ENCODE assay signal across 9 cellular contexts in the genomic region with DNA sequence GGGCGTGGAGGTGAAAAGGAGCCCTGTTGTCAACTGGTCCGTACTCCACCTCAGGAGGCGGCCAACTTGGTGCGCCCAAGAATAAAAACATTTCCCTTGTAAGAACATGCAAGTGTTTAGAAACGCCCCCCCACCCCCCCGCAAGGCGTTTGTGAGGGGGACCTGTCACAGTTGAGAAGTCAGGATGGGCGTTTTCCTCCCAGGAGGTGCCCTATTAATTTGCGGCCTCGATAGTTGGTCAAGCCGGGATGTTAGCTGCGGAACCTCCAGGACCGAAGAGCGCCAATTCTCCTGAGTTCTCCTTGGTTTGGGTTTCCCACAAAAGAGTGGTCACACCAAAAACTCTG. TPM values are rescaled to one million over a fixed set of nuclear protein-coding genes. Genes with fewer than 3 reads are reported as not detected.
DNase-seq lines count a peak whose midpoint lies in the region; ATAC-seq and TF ChIP-seq lines count a peak whose summit lies in the region.
"Had no signal": no experiment of that assay in that cellular context is flagged by ENCODE, and none has a peak within 500 bp of the region (broad histone marks: within the 10 kb centered on the region; RNA-seq: fewer than 3 reads in every experiment).

No MANE protein-coding gene starts in this region.

- H2AFZ ChIP-seq in SK-N-SH (ENCODE audit: low read depth), result peak overlapping the region; percentile 76

- H3K9ac ChIP-seq in SK-N-SH, result peak overlapping the region; percentile 77

- H4K20me1 ChIP-seq in SK-N-SH (ENCODE audit: insufficient read depth), result no peaks in the 10 kb centered on the region

- H3K27me3 ChIP-seq in SK-N-SH (ENCODE audit: insufficient read depth) (no peaks in the 10 kb centered on the region), layer of hippocampus (ENCODE audit: control insufficient read depth, insufficient read depth, low read length) (no peaks in the 10 kb centered on the region)

- H3K9me3 ChIP-seq in SK-N-SH, result no peaks in the 10 kb centered on the region

- H3K27ac ChIP-seq in SK-N-SH (ENCODE audit: low read depth in 2 of 2, low read length in 1 of 2) (peak overlapping the region; percentile 91 to 94), layer of hippocampus (ENCODE audit: low read depth, low read length) (peak overlapping the region; percentile 94)

- H3F3A ChIP-seq in SK-N-SH (replicated peaks; ENCODE audit: insufficient read depth), result peaks cover 35% of the 10 kb centered on the region

- TF ChIP-seq EP300 in SK-N-SH (IDR thresholded peaks at IDR 0.05; ENCODE audit: borderline replicate concordance in 1 of 2, low read depth in 1 of 2, low read length in 1 of 2), result no peak

- peak overlapping the region; percentile 78 for H3K4me2 ChIP-seq in SK-N-SH

- peaks cover 6 to 18% of the 10 kb centered on the region in 2 experiments for H3K4me1 ChIP-seq in SK-N-SH (ENCODE audit: control insufficient read depth in 1 of 2, insufficient read depth in 2 of 2, low read depth in 1 of 2, low read length in 1 of 2)

- no peak for TF ChIP-seq RAD21 in SK-N-SH (IDR thresholded peaks at IDR 0.05; ENCODE audit: low read length)

- peak overlapping the region; percentile 78 to 92 for H3K4me3 ChIP-seq in SK-N-SH (ENCODE audit: low read depth in 2 of 2, low read length in 1 of 2)
- peak overlapping the region; percentile 85 for H3K4me3 ChIP-seq in astrocyte of the spinal cord (ENCODE audit: low read depth, low read length)

- WGBS in SK-N-SH (ENCODE audit: low lambda C conversion rate), result 1% methylated on average over 12 of the region's 14 CpGs

- H3K36me3 ChIP-seq in SK-N-SH (replicated peaks in 1 of 2; ENCODE audit: control insufficient read depth in 1 of 2, insufficient read depth in 2 of 2, low read length in 1 of 2), result peaks cover 0 to 1% of the 10 kb centered on the region in 2 experiments

- TF ChIP-seq CTCF in SK-N-SH (IDR thresholded peaks at IDR 0.05), result no peak
- TF ChIP-seq CTCF in astrocyte of the spinal cord (IDR thresholded peaks at IDR 0.05; ENCODE audit: low read depth, low read length), result no peak

- no peaks in the 10 kb centered on the region for H3K9me2 ChIP-seq in SK-N-SH

- CTCF ChIA-PET in SK-N-SH (lab: Yijun Ruan, JAX), result interaction anchor here (0.8 to 3.7 kb wide), 5 partner anchors 9 to 50 kb away, joined by 3 to 17 read pairs (median 4); no protein-coding TSS in a partner anchor

- in situ Hi-C loops in astrocyte of the spinal cord (cut with HindIII; ENCODE audit: low sequenced_read_pairs), result no loop called here

- peaks cover 45% of the 10 kb centered on the region for H3K79me2 ChIP-seq in SK-N-SH (ENCODE audit: insufficient read depth)

- DNase-seq in GM03348 (ENCODE audit: low spot score) (peak; percentile 29), SK-N-SH (peak; percentile 31), astrocyte of the spinal cord (ENCODE audit: low read depth, low spot score) (no peak), cerebellum (ENCODE audit: low spot score) (no peak), mesenteric fat pad (ENCODE audit: low spot score) (no peak)
- DNase-seq in stimulated activated CD8-positive, alpha-beta memory T cell treated with anti-CD3 and anti-CD28 coated beads, Interleukin-12 subunit alpha, Interleukin-12 subunit beta, amount 100 ng/mL, for 1 hour (ENCODE audit: low read depth), result peak; percentile 41

- POLR2A ChIA-PET in SK-N-SH (lab: Yijun Ruan, JAX), result interaction anchor here (0.9 to 3.8 kb wide), 8 partner anchors 36 to 782 kb away, joined by 3 to 69 read pairs (median 3); partner anchors contain the start of gene HMGB2

- peak; percentile 0 for ATAC-seq in HG02623 (IDR thresholded peaks at IDR 0.05; ENCODE audit: unreplicated experiment)

TF ChIP-seq in SK-N-SH, 30 proteins besides CTCF, POLR2A, EP300 and RAD21:
- no peak for TF ChIP-seq TEAD4 (IDR thresholded peaks at IDR 0.05; ENCODE audit: borderline replicate concordance, insufficient read depth)
- no peak for TF ChIP-seq GABPA (IDR thresholded peaks at IDR 0.05; ENCODE audit: low read depth)
- no peak for TF ChIP-seq REST (IDR thresholded peaks at IDR 0.05; ENCODE audit: low read depth, low read length)
- TF ChIP-seq RFX5 (IDR thresholded peaks at IDR 0.05; ENCODE audit: low read length), result no peak
- TF ChIP-seq, protein P1, sequence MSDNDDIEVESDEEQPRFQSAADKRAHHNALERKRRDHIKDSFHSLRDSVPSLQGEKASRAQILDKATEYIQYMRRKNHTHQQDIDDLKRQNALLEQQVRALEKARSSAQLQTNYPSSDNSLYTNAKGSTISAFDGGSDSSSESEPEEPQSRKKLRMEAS (IDR thresholded peaks at IDR 0.05; ENCODE audit: low read depth), result no peak
- no peak for TF ChIP-seq CHD2 (IDR thresholded peaks at IDR 0.05; ENCODE audit: low read length, partially characterized antibody)
- TF ChIP-seq USF2 (IDR thresholded peaks at IDR 0.05; ENCODE audit: borderline replicate concordance, low read depth, low read length), result no peak
- no peak for TF ChIP-seq TCF12 (IDR thresholded peaks at IDR 0.05)
- TF ChIP-seq NRF1 (IDR thresholded peaks at IDR 0.05; ENCODE audit: low read depth, low read length), result no peak
- no peak for TF ChIP-seq PBX3 (IDR thresholded peaks at IDR 0.05)

RNA-seq across cellular contexts. Expression of gene SAP30, which starts 0.7 kb away (rescaled TPM):
- 16.6 and 19.0 TPM in 2 replicates for polyA plus RNA-seq in SK-N-SH (2012; rRNA removed)
- 20.5 and 27.1 TPM in 2 replicates for polyA plus RNA-seq in SK-N-SH (2012; cell fraction: cytosol; rRNA removed)
- polyA plus RNA-seq in SK-N-SH (2012; cell fraction: nucleus; rRNA removed), result 4.9 and 8.8 TPM in 2 replicates
- total RNA-seq in cerebellum, result 26.0 TPM
- 28.5 TPM for total RNA-seq in mesenteric fat pad

RNA-seq across cellular contexts. Expression of gene SCRG1, which starts 28.8 kb away (rescaled TPM):
- 0.16 and 0.24 TPM in 2 replicates for polyA plus RNA-seq in SK-N-SH (2012; rRNA removed)
- 0.20 and 0.26 TPM in 2 replicates for polyA plus RNA-seq in SK-N-SH (2012; cell fraction: cytosol; rRNA removed)
- polyA plus RNA-seq in SK-N-SH (2012; cell fraction: nucleus; rRNA removed), result 0.13 and 0.20 TPM in 2 replicates
- total RNA-seq in cerebellum, result 2.4 TPM
- total RNA-seq in mesenteric fat pad, result 1.1 TPM
- total RNA-seq: M059J had no signal

RNA-seq across cellular contexts. Expression of gene HMGB2, which starts 35.9 kb away (rescaled TPM):
- 123 and 130 TPM in 2 replicates for polyA plus RNA-seq in SK-N-SH (2012; rRNA removed)
- 184 and 256 TPM in 2 replicates for polyA plus RNA-seq in SK-N-SH (2012; cell fraction: cytosol; rRNA removed)
- polyA plus RNA-seq in SK-N-SH (2012; cell fraction: nucleus; rRNA removed), result 28.9 and 47.2 TPM in 2 replicates
- total RNA-seq in cerebellum (54.9 TPM), mesenteric fat pad (41.4 TPM)

Comparison
In these comparisons a context has a peak if more than half of its experiments do, and no peak if none do; other contexts are left out.
1. DNase-seq: peak in GM03348 (single experiment), SK-N-SH (single experiment) and stimulated activated CD8-positive, alpha-beta memory T cell treated with anti-CD3 and anti-CD28 coated beads, Interleukin-12 subunit alpha, Interleukin-12 subunit beta, amount 100 ng/mL, for 1 hour (single experiment); none in astrocyte of the spinal cord (single experiment), cerebellum (single experiment) and mesenteric fat pad (single experiment).